Comparison of ENCODE assay signal across 12 cellular contexts in genomic region chr22:38336699-38337098, GRCh38. TPM values are rescaled to one million over a fixed set of nuclear protein-coding genes. Genes with fewer than 3 reads are reported as not detected.
DNase-seq lines count a peak whose midpoint lies in the region; ATAC-seq and TF ChIP-seq lines count a peak whose summit lies in the region.
"Had no signal": no experiment of that assay in that cellular context is flagged by ENCODE, and none has a peak within 500 bp of the region (broad histone marks: within the 10 kb centered on the region; RNA-seq: fewer than 3 reads in every experiment).

No MANE protein-coding gene starts in this region.

- H3K36me3 Mint-ChIP-seq in endodermal cell (ENCODE audit: low read depth) = no peaks in the 10 kb centered on the region

- H3K27ac ChIP-seq in DOHH2 (ENCODE audit: low read depth, low read length) (no peak overlapping the region), PC-3 (ENCODE audit: low read length) (0 out of 2 replicates have a peak overlapping the region, but pooled peaks have one; percentile 9), endodermal cell (ENCODE audit: low read depth, low read length) (no peak overlapping the region), neuronal stem cell (replicated peaks; ENCODE audit: low read length) (no peak overlapping the region), right cardiac atrium (ENCODE audit: low read length) (no peak overlapping the region)
- H3K27ac ChIP-seq: right atrium auricular region had no signal

- H3K9me3 ChIP-seq in DOHH2 (ENCODE audit: control insufficient read depth, insufficient read depth, low read length) (no peaks in the 10 kb centered on the region), PC-3 (ENCODE audit: low read length) (no peaks in the 10 kb centered on the region), endodermal cell (ENCODE audit: control insufficient read depth, low read length) (no peaks in the 10 kb centered on the region), neuronal stem cell (replicated peaks in 1 of 2; ENCODE audit: control insufficient read depth in 2 of 2, insufficient read depth in 1 of 2, low read depth in 1 of 2, low read length in 2 of 2) (peaks cover 0 to 2% of the 10 kb centered on the region in 2 donors), right cardiac atrium (ENCODE audit: control insufficient read depth, low read length) (no peaks in the 10 kb centered on the region)
- H3K9me3 ChIP-seq: right atrium auricular region had no signal

- no peaks in the 10 kb centered on the region for H3F3A ChIP-seq in DOHH2 (ENCODE audit: control insufficient read depth, insufficient read depth)
- H3F3A ChIP-seq in PC-3 (ENCODE audit: low read length, unreplicated experiment) = no peaks in the 10 kb centered on the region

- H3K36me3 ChIP-seq in DOHH2 (ENCODE audit: control insufficient read depth, low read length) (no peaks in the 10 kb centered on the region), PC-3 (ENCODE audit: low read depth, low read length) (no peaks in the 10 kb centered on the region), endodermal cell (ENCODE audit: control insufficient read depth, insufficient read depth, low read length) (no peaks in the 10 kb centered on the region), neuronal stem cell (replicated peaks in 1 of 2; ENCODE audit: control insufficient read depth in 2 of 2, insufficient read depth in 2 of 2, low read length in 2 of 2) (no peaks in the 10 kb centered on the region)
- H3K36me3 ChIP-seq: right atrium auricular region had no signal

- no peaks in the 10 kb centered on the region for H3K79me1 ChIP-seq in neuronal stem cell (ENCODE audit: low read depth, low read length)

- WGBS in endodermal cell (ENCODE audit: insufficient coverage in 1 of 2, insufficient read length in 1 of 2), 2 experiments = 83 to 87% methylated on average over 6 to 9 of the region's 9 CpGs
- no CpG with 5 or more reads among the region's 9 CpGs for WGBS in neuronal stem cell (ENCODE audit: extremely low coverage in 2 of 2, insufficient read length in 2 of 2, insufficient replicate concordance in 1 of 2), 2 donors
- 52% methylated on average over 9 of the region's 9 CpGs for WGBS in right cardiac atrium

- H3K18ac ChIP-seq in neuronal stem cell (ENCODE audit: low read length) = no peak overlapping the region

- H3K4me3 ChIP-seq in DOHH2 (ENCODE audit: low read length) (peak overlapping the region; percentile 61), PC-3 (ENCODE audit: low read length) (peak overlapping the region; percentile 62; the same call in 1 of the 2 replicates), endodermal cell (ENCODE audit: low read length) (peak overlapping the region; percentile 73), neuronal stem cell (ENCODE audit: low read length in 2 of 2) (peak overlapping the region in 1 of 2 donors; percentile 76), right cardiac atrium (ENCODE audit: low read length) (no peak overlapping the region)

- no peak overlapping the region for H4K8ac ChIP-seq in neuronal stem cell (ENCODE audit: low read depth, low read length)

- TSS peak; percentile 92 for BruUV-seq in PC-3 (replicated peaks; lab: Mats Ljungman, UMichigan)

- H3K23ac ChIP-seq in neuronal stem cell (ENCODE audit: low read depth, low read length, poor library complexity) = no peak overlapping the region

- peaks cover 40% of the 10 kb centered on the region for H3K27me3 Mint-ChIP-seq in endodermal cell (ENCODE audit: insufficient read depth)

- H3K27me3 ChIP-seq in DOHH2 (ENCODE audit: control insufficient read depth, low read length) = peaks cover 8% of the 10 kb centered on the region
- H3K27me3 ChIP-seq in PC-3 (ENCODE audit: low read length) = no peaks in the 10 kb centered on the region
- peaks cover 26% of the 10 kb centered on the region for H3K27me3 ChIP-seq in endodermal cell (ENCODE audit: control insufficient read depth, insufficient read depth, low read length, poor library complexity, severe bottlenecking)
- peaks cover 0 to 9% (median 0%) of the 10 kb centered on the region in 3 experiments for H3K27me3 ChIP-seq in neuronal stem cell (ENCODE audit: control insufficient read depth in 3 of 3, insufficient read depth in 3 of 3, low read depth in 1 of 3, low read length in 3 of 3)
- no peaks in the 10 kb centered on the region for H3K27me3 ChIP-seq in right cardiac atrium (ENCODE audit: control insufficient read depth, insufficient read depth)
- H3K27me3 ChIP-seq: right atrium auricular region had no signal

- no peaks in the 10 kb centered on the region for H3K4me1 Mint-ChIP-seq in endodermal cell

- H4K91ac ChIP-seq in neuronal stem cell (ENCODE audit: low read depth, low read length, poor library complexity) = no peak overlapping the region

- no peak overlapping the region for H2BK5ac ChIP-seq in neuronal stem cell (ENCODE audit: low read length)

- H3K9ac ChIP-seq in PC-3 (ENCODE audit: low read length) = peak overlapping the region; percentile 50; the same call in 1 of the 2 replicates
- H3K9ac ChIP-seq in endodermal cell (ENCODE audit: extremely low read depth, low read length, poor library complexity, severe bottlenecking) = no peak overlapping the region
- H3K9ac ChIP-seq in neuronal stem cell (ENCODE audit: low read depth, low read length, poor library complexity) = no peak overlapping the region

- H3K79me2 ChIP-seq in DOHH2 (ENCODE audit: control insufficient read depth, low read length) (no peaks in the 10 kb centered on the region), PC-3 (ENCODE audit: low read length) (no peaks in the 10 kb centered on the region)

- peak overlapping the region; percentile 14 for H2AK5ac ChIP-seq in neuronal stem cell (ENCODE audit: low read depth, low read length)

- no peak overlapping the region for H2BK12ac ChIP-seq in neuronal stem cell (ENCODE audit: low read length)

- H2AFZ ChIP-seq in PC-3 (ENCODE audit: low read length) (peak overlapping the region; percentile 78), neuronal stem cell (ENCODE audit: low read length) (no peak overlapping the region)

- ATAC-seq in PC-3 = no peak
- no peak for ATAC-seq in GM19023 (IDR thresholded peaks at IDR 0.05; ENCODE audit: unreplicated experiment)
- ATAC-seq in HG02571 (IDR thresholded peaks at IDR 0.05; ENCODE audit: unreplicated experiment) = no peak
- no peak for ATAC-seq in right cardiac atrium

- peak overlapping the region; percentile 48 for H3K4me3 Mint-ChIP-seq in endodermal cell

- H3K14ac ChIP-seq in neuronal stem cell (ENCODE audit: low read length) = no peak overlapping the region

- no peak for DNase-seq in PC-3
- DNase-seq in endodermal cell = no peak
- no peak for DNase-seq in neuronal stem cell (ENCODE audit: low spot score)
- DNase-seq in right cardiac atrium = no peak
- no peak for DNase-seq in activated CD4-positive, alpha-beta T cell treated with anti-CD3 and anti-CD28 coated beads for 1 hour
- DNase-seq: activated CD8-positive, alpha-beta memory T cell treated with anti-CD3 and anti-CD28 coated beads, Interleukin-2, amount 50 U/mL, for 48 hours; foreskin melanocyte; stimulated activated naive CD4-positive, alpha-beta T cell treated with Interleukin-2 at 50 U/mL for 16 hours had no signal

- intact Hi-C loops in PC-3 (cut with micrococcal nuclease) (no loop called here), right cardiac atrium (cut with DNase I) (no loop called here)

- H2BK120ac ChIP-seq in neuronal stem cell (ENCODE audit: low read depth, low read length) = no peak overlapping the region

- H2BK15ac ChIP-seq in neuronal stem cell (ENCODE audit: low read length) = no peak overlapping the region

- no peaks in the 10 kb centered on the region for H3K9me3 Mint-ChIP-seq in endodermal cell

- POLR2A ChIA-PET in PC-3 (lab: Charles Lee; ENCODE audit: unreplicated experiment) = no interaction called here

- no peaks in the 10 kb centered on the region for H3K9me2 ChIP-seq in DOHH2 (replicated peaks; ENCODE audit: control insufficient read depth, low read length)
- H3K9me2 ChIP-seq in PC-3 (replicated peaks; ENCODE audit: low read length) = no peaks in the 10 kb centered on the region

- no peak for TF ChIP-seq CTCF in DOHH2 (IDR thresholded peaks at IDR 0.05; ENCODE audit: low read depth, low read length, poor library complexity, severe bottlenecking)
- no peak for TF ChIP-seq CTCF in PC-3 (conservative IDR thresholded peaks at IDR 0.05; ENCODE audit: low read depth, low read length)
- TF ChIP-seq CTCF in endodermal cell (conservative IDR thresholded peaks at IDR 0.05) = no peak

- H3K4me2 ChIP-seq in DOHH2 (ENCODE audit: low read length) (peak overlapping the region; percentile 76), PC-3 (ENCODE audit: low read length) (peak overlapping the region; percentile 83), neuronal stem cell (ENCODE audit: insufficient read depth, low read length, poor library complexity, severe bottlenecking) (no peak overlapping the region)

- H3K4me1 ChIP-seq in DOHH2 (ENCODE audit: control insufficient read depth, low read length) (peaks cover 12% of the 10 kb centered on the region), PC-3 (ENCODE audit: insufficient read depth, low read length) (peaks cover 13% of the 10 kb centered on the region; the same call in 1 of the 2 replicates), endodermal cell (ENCODE audit: control insufficient read depth, insufficient read depth, low read length) (no peaks in the 10 kb centered on the region), neuronal stem cell (ENCODE audit: control insufficient read depth in 2 of 2, insufficient read depth in 1 of 2, low read depth in 1 of 2, low read length in 2 of 2) (peaks cover 4 to 8% of the 10 kb centered on the region in 2 donors), right cardiac atrium (ENCODE audit: control insufficient read depth, insufficient read depth, low read length) (no peaks in the 10 kb centered on the region)

- CTCF ChIA-PET in PC-3 (lab: Charles Lee) = no interaction called here

- H3K27ac Mint-ChIP-seq in endodermal cell = no peak overlapping the region

- H3K4ac ChIP-seq in neuronal stem cell (ENCODE audit: low read length) = no peak overlapping the region

- no peaks in the 10 kb centered on the region for H4K20me1 ChIP-seq in DOHH2 (ENCODE audit: control insufficient read depth, insufficient read depth, low read depth, low read length)
- no peaks in the 10 kb centered on the region for H4K20me1 ChIP-seq in PC-3 (ENCODE audit: low read length)

RNA-seq across cellular contexts. Expression of gene CSNK1E, which starts 19.5 kb away (rescaled TPM):
- total RNA-seq in PC-3 (2014; rRNA removed) (147 and 179 TPM in 2 replicates), endodermal cell (100 to 1,000 TPM; 224 to 229 TPM), right cardiac atrium (10 to 100 TPM; 69.7 to 88.6 (median 81.0) TPM)
- polyA plus RNA-seq in endodermal cell (2013, experiment 1 of 2) = 167 TPM
- polyA plus RNA-seq in endodermal cell (2013, experiment 2 of 2) = 148 TPM
- 224 TPM for polyA plus RNA-seq in neuronal stem cell (2013, experiment 1 of 2)
- 229 TPM for polyA plus RNA-seq in neuronal stem cell (2013, experiment 2 of 2)
- 76.3 TPM for polyA plus RNA-seq in right cardiac atrium
